Comparison of ENCODE assay signal across 15 cellular contexts in the genomic region with DNA sequence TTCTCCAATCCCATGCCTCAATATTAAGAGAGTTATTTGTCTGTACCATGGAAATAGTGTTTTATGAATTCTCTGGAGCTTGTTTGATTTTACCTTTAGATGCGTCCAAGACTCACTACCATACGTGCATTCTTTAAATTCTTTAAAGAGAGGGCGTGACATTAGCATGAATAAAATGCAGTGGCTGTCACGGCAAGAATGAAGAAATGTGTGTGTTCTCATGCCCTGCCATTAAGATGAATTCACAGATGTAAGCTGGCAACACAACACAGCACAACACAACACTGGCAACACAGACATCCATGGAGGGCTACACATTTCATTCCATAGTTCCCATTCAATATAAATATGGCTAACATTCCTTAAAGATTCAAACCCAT.
DNase-seq lines count a peak whose midpoint lies in the region; ATAC-seq, FAIRE-seq and TF ChIP-seq lines count a peak whose summit lies in the region.
"Had no signal": no experiment of that assay in that cellular context is flagged by ENCODE, and none has a peak within 500 bp of the region (broad histone marks: within the 10 kb centered on the region; RNA-seq: fewer than 3 reads in every experiment).

No MANE protein-coding gene starts in this region.

- H2AFZ ChIP-seq in GM12878 (ENCODE audit: control insufficient read depth, low read depth, low read length): no peak overlapping the region

- H3K36me3 ChIP-seq in breast epithelium (no peaks in the 10 kb centered on the region), GM12878 (ENCODE audit: control insufficient read depth in 2 of 2, insufficient read depth in 2 of 2, low read length in 1 of 2) (no peaks in the 10 kb centered on the region)
- no peaks in the 10 kb centered on the region for H3K36me3 ChIP-seq in CD8-positive, alpha-beta memory T cell (ENCODE audit: insufficient read depth, low read length)
- H3K36me3 ChIP-seq: thoracic aorta had no signal

- 58% methylated on average over 4 of the region's 4 CpGs for WGBS in GM12878 (ENCODE audit: insufficient coverage, insufficient replicate concordance, low lambda C conversion rate, missing lambda C conversion rate)

- CTCF ChIA-PET in MCF 10A (lab: Yijun Ruan, JAX): interaction anchor here (0.8 kb wide), 1 partner anchor 94 kb away, joined by 4 read pairs; no protein-coding TSS in a partner anchor
- CTCF ChIA-PET in GM12878 (lab: Yijun Ruan, JAX): no interaction called here
- CTCF ChIA-PET in CD8-positive, alpha-beta memory T cell (lab: Charles Lee): no interaction called here

- no peaks in the 10 kb centered on the region for H4K20me1 ChIP-seq in GM12878 (ENCODE audit: control insufficient read depth, insufficient read depth)

- FAIRE-seq in GM12878 (lab: Jason Lieb, UNC): no peak
- no peak for FAIRE-seq in urothelium cell line (lab: Jason Lieb, UNC)
- FAIRE-seq: A204.1, D721Med had no signal

- H3K27me3 ChIP-seq in breast epithelium (no peaks in the 10 kb centered on the region), GM12878 (replicated peaks in 1 of 2; ENCODE audit: control insufficient read depth in 2 of 2, insufficient read depth in 2 of 2, low read length in 1 of 2) (no peaks in the 10 kb centered on the region; a peak in 1 of 4 replicates)
- H3K27me3 ChIP-seq in CD8-positive, alpha-beta memory T cell (ENCODE audit: insufficient read depth, low read length, poor library complexity, severe bottlenecking): no peaks in the 10 kb centered on the region

- no peak overlapping the region for H3K9ac ChIP-seq in GM12878 (ENCODE audit: control insufficient read depth, insufficient read depth, low read length)

- ATAC-seq in GM12878: no peak

- no peaks in the 10 kb centered on the region for H3K27me3 Mint-ChIP-seq in MCF 10A (ENCODE audit: insufficient read depth, unreplicated experiment)
- H3K27me3 Mint-ChIP-seq in CD8-positive, alpha-beta memory T cell: peaks cover 3 to 5% of the 10 kb centered on the region in 2 donors

- intact Hi-C loops in MCF 10A (cut with micrococcal nuclease) (no loop called here), breast epithelium (cut with DNase I; ENCODE audit: low total_unique reads) (no loop called here), GM12878 (cut with micrococcal nuclease; ENCODE audit: unreplicated experiment) (no loop called here)

- TF ChIP-seq EP300 in GM12878 (IDR thresholded peaks at IDR 0.05; ENCODE audit: borderline replicate concordance in 1 of 2, control insufficient read depth in 1 of 2, low read depth in 2 of 2, low read length in 2 of 2): no peak

- H3K4me2 ChIP-seq in GM12878 (ENCODE audit: control insufficient read depth, insufficient read depth): peak overlapping the region; percentile 25; the same call in 1 of the 2 replicates

- no peaks in the 10 kb centered on the region for H3K9me3 ChIP-seq in breast epithelium
- H3K9me3 ChIP-seq in GM12878 (replicated peaks; ENCODE audit: control insufficient read depth, insufficient read depth, low read length): no peaks in the 10 kb centered on the region; the same call in 2 of the 3 replicates
- no peaks in the 10 kb centered on the region for H3K9me3 ChIP-seq in CD8-positive, alpha-beta memory T cell (ENCODE audit: low read length)
- H3K9me3 ChIP-seq: thoracic aorta had no signal

- H3K79me2 ChIP-seq in GM12878 (ENCODE audit: control insufficient read depth, insufficient read depth, low read length): no peaks in the 10 kb centered on the region

- in situ Hi-C loops in GM12878 (cut with MboI): no loop called here

- no peak overlapping the region for H3K4me3 Mint-ChIP-seq in MCF 10A (ENCODE audit: unreplicated experiment)
- no peak overlapping the region for H3K4me3 Mint-ChIP-seq in CD8-positive, alpha-beta memory T cell
- H3K4me3 Mint-ChIP-seq: activated T-helper 1 cell treated with anti-CD3 and anti-CD28 coated beads, Interleukin-12 subunit alpha, Interleukin-12 subunit beta, Interleukin-2, Interleukin-4 antibody, amounts not matched to agents 30 ng/mL and 10 ng/mL and 1 ng/mL, durations not matched to agents 14 hours and 24 hours and 36 hours had no signal

- DNase-seq in MCF 10A (ENCODE audit: unreplicated experiment) (peak; percentile 18), breast epithelium (ENCODE audit: low spot score in 2 of 2) (no peak), GM12878 (ENCODE audit: low read depth, low spot score) (no peak), kidney tubule cell (ENCODE audit: low spot score) (peak; percentile 72), urothelium cell line (ENCODE audit: low spot score) (peak; percentile 10), KG1 (lab: John Stamatoyannopoulos, UW) (no peak), superior temporal gyrus (ENCODE audit: extremely low spot score) (no peak)
- no peak for DNase-seq in CD8-positive, alpha-beta memory T cell
- DNase-seq: NCI-H2171 treated with DMSO at 0.1 percent for 48 hours, occipital lobe had no signal

- TF ChIP-seq POLR2A in breast epithelium (IDR thresholded peaks at IDR 0.05) (no peak), GM12878 (IDR thresholded peaks at IDR 0.05; ENCODE audit: low read depth, low read length) (no peak)

- SMC1A ChIA-PET in GM12878 (lab: Charles Lee; ENCODE audit: uncharacterized antibody, unreplicated experiment): no interaction called here

- RAD21 ChIA-PET in GM12878 (lab: Charles Lee; ENCODE audit: unreplicated experiment): no interaction called here

- H3K36me3 Mint-ChIP-seq in MCF 10A (ENCODE audit: insufficient read depth, unreplicated experiment): no peaks in the 10 kb centered on the region
- H3K36me3 Mint-ChIP-seq in CD8-positive, alpha-beta memory T cell: no peaks in the 10 kb centered on the region

- H3K27ac Mint-ChIP-seq in MCF 10A (ENCODE audit: low read depth, unreplicated experiment): peak overlapping the region; percentile 69
- H3K27ac Mint-ChIP-seq in CD8-positive, alpha-beta memory T cell: no peak overlapping the region
- H3K27ac Mint-ChIP-seq: activated T-helper 1 cell treated with anti-CD3 and anti-CD28 coated beads, Interleukin-12 subunit alpha, Interleukin-12 subunit beta, Interleukin-2, Interleukin-4 antibody, amounts not matched to agents 30 ng/mL and 10 ng/mL and 1 ng/mL, durations not matched to agents 14 hours and 24 hours and 36 hours had no signal

- H3K9me3 Mint-ChIP-seq in MCF 10A (ENCODE audit: unreplicated experiment): no peaks in the 10 kb centered on the region
- peaks cover 0 to 4% (median 0%) of the 10 kb centered on the region in 5 donors for H3K9me3 Mint-ChIP-seq in CD8-positive, alpha-beta memory T cell

- H3K4me1 ChIP-seq in breast epithelium: no peaks in the 10 kb centered on the region
- H3K4me1 ChIP-seq in GM12878 (ENCODE audit: control insufficient read depth, insufficient read depth, low read length): no peaks in the 10 kb centered on the region
- H3K4me1 ChIP-seq in CD8-positive, alpha-beta memory T cell (ENCODE audit: insufficient read depth, low read length): no peaks in the 10 kb centered on the region

- H3K4me3 ChIP-seq in breast epithelium: no peak overlapping the region
- H3K4me3 ChIP-seq in GM12878: no peak overlapping the region
- H3K4me3 ChIP-seq in CD8-positive, alpha-beta memory T cell (ENCODE audit: low read length): no peak overlapping the region
- H3K4me3 ChIP-seq: lung, thoracic aorta had no signal

- no TSS peak for BruUV-seq in MCF 10A (replicated peaks; lab: Mats Ljungman, UMichigan)
- no TSS peak for BruUV-seq in GM12878 (replicated peaks; lab: Mats Ljungman, UMichigan)

- TF ChIP-seq CTCF in MCF 10A (IDR thresholded peaks at IDR 0.05; ENCODE audit: unreplicated experiment) (no peak), breast epithelium (IDR thresholded peaks at IDR 0.05) (no peak), GM12878 (IDR thresholded peaks at IDR 0.05 in 2 of 3, conservative IDR thresholded peaks at IDR 0.05 in 1 of 3; ENCODE audit: control insufficient read depth in 2 of 3, extremely low read depth in 1 of 3, insufficient read depth in 1 of 3, low read depth in 3 of 3, low read length in 3 of 3) (no peak)

- no peak overlapping the region for H3K27ac ChIP-seq in breast epithelium
- no peak overlapping the region for H3K27ac ChIP-seq in GM12878 (ENCODE audit: control insufficient read depth, insufficient read depth)
- H3K27ac ChIP-seq in CD8-positive, alpha-beta memory T cell (ENCODE audit: low read depth, low read length): no peak overlapping the region
- H3K27ac ChIP-seq: thoracic aorta had no signal

- H3K4me1 Mint-ChIP-seq in MCF 10A (ENCODE audit: insufficient read depth, unreplicated experiment): peaks cover 25% of the 10 kb centered on the region
- no peaks in the 10 kb centered on the region for H3K4me1 Mint-ChIP-seq in CD8-positive, alpha-beta memory T cell

- TF ChIP-seq RAD21 in GM12878 (IDR thresholded peaks at IDR 0.05; ENCODE audit: insufficient read depth, low read depth, low read length): no peak

- POLR2A ChIA-PET in MCF 10A (lab: Yijun Ruan, JAX) (interaction anchor here (0.6 to 1.4 kb wide), 2 partner anchors 14 to 29 kb away, joined by 3 read pairs; no protein-coding TSS in a partner anchor), GM12878 (lab: Charles Lee) (no interaction called here)
- POLR2A ChIA-PET in CD8-positive, alpha-beta memory T cell (lab: Charles Lee): no interaction called here

TF ChIP-seq in GM12878, 131 proteins besides CTCF, POLR2A, EP300 and RAD21 (continues in another document):
- no peak for TF ChIP-seq ZNF622 (IDR thresholded peaks at IDR 0.05)
- no peak for TF ChIP-seq SRF (IDR thresholded peaks at IDR 0.05; ENCODE audit: low read depth in 2 of 2, low read length in 2 of 2)
- TF ChIP-seq CREB1 (IDR thresholded peaks at IDR 0.05; ENCODE audit: low read depth): no peak
- no peak for TF ChIP-seq SUZ12 (IDR thresholded peaks at IDR 0.05; ENCODE audit: unreplicated experiment)

Comparison
In these comparisons a context has a peak if more than half of its experiments do, and no peak if none do; other contexts are left out.
1. DNase-seq: peak in MCF 10A (single experiment), kidney tubule cell (single experiment) and urothelium cell line (single experiment); none in breast epithelium (0 of 2), GM12878 (single experiment), KG1 (single experiment), CD8-positive, alpha-beta memory T cell (0 of 5) and superior temporal gyrus (single experiment).